1 cellular context compared by ENCODE assay signal in the genomic region with DNA sequence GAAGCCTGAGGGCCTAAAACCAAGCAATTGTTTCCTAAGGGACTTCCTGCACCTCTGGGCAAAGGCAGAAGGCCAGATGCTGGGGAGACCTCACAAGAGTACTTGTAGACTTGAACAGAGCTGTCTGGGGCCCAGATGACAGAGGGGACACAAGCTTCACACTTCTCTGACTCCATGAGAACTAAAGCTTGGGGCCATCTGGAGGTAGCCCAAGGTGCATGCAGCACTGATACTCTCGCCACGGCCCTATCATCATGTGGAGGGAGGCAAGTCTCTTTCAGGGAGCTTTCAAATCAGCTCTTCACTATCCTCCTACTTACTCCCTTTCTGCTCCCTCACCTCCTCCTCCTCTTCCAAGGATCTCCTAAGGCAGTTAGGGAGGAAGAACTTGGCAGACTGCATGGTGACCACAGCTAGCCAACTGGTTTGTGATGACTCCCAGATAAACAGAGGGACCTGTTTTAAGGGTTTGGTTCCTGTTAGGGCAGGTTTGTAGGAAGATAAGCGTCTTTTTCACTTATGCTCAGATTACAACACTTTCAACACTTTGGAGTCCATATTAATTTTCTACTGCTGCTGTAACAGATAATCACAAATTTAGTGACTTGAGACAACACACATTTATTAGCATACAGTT.
TF ChIP-seq lines count a peak whose summit lies in the region.

No MANE protein-coding gene starts in this region.

TF ChIP-seq in GM12878, 131 proteins besides CTCF, POLR2A, EP300 and RAD21:
- TF ChIP-seq FOXM1 (IDR thresholded peaks at IDR 0.05; ENCODE audit: low read depth, low read length): no peak
- no peak for TF ChIP-seq BCL3 (IDR thresholded peaks at IDR 0.05; ENCODE audit: borderline replicate concordance, insufficient read depth, low read depth, low read length, poor library complexity, severe bottlenecking)
- TF ChIP-seq, protein P1, sequence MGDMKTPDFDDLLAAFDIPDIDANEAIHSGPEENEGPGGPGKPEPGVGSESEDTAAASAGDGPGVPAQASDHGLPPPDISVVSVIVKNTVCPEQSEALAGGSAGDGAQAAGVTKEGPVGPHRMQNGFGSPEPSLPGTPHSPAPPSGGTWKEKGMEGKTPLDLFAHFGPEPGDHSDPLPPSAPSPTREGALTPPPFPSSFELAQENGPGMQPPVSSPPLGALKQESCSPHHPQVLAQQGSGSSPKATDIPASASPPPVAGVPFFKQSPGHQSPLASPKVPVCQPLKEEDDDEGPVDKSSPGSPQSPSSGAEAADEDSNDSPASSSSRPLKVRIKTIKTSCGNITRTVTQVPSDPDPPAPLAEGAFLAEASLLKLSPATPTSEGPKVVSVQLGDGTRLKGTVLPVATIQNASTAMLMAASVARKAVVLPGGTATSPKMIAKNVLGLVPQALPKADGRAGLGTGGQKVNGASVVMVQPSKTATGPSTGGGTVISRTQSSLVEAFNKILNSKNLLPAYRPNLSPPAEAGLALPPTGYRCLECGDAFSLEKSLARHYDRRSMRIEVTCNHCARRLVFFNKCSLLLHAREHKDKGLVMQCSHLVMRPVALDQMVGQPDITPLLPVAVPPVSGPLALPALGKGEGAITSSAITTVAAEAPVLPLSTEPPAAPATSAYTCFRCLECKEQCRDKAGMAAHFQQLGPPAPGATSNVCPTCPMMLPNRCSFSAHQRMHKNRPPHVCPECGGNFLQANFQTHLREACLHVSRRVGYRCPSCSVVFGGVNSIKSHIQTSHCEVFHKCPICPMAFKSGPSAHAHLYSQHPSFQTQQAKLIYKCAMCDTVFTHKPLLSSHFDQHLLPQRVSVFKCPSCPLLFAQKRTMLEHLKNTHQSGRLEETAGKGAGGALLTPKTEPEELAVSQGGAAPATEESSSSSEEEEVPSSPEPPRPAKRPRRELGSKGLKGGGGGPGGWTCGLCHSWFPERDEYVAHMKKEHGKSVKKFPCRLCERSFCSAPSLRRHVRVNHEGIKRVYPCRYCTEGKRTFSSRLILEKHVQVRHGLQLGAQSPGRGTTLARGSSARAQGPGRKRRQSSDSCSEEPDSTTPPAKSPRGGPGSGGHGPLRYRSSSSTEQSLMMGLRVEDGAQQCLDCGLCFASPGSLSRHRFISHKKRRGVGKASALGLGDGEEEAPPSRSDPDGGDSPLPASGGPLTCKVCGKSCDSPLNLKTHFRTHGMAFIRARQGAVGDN (IDR thresholded peaks at IDR 0.05): no peak
- no peak for TF ChIP-seq FOXK2 (IDR thresholded peaks at IDR 0.05)
- no peak for TF ChIP-seq CHD1 (IDR thresholded peaks at IDR 0.05; ENCODE audit: low read depth, low read length)
- no peak for TF ChIP-seq PRDM15 (CRISPR knock-in tag; IDR thresholded peaks at IDR 0.05)
- no peak for TF ChIP-seq ZNF622 (IDR thresholded peaks at IDR 0.05)
- no peak for TF ChIP-seq PAX8 (IDR thresholded peaks at IDR 0.05)
- no peak for TF ChIP-seq ZBTB4 (CRISPR knock-in tag; IDR thresholded peaks at IDR 0.05)
- TF ChIP-seq BCL11A (IDR thresholded peaks at IDR 0.05; ENCODE audit: low read depth, low read length): no peak
- no peak for TF ChIP-seq IRF4 (IDR thresholded peaks at IDR 0.05; ENCODE audit: low read depth, low read length)
- TF ChIP-seq EGR1 (IDR thresholded peaks at IDR 0.05; ENCODE audit: borderline replicate concordance in 1 of 2, low read depth in 2 of 2, low read length in 2 of 2): no peak
- TF ChIP-seq E4F1 (IDR thresholded peaks at IDR 0.05; ENCODE audit: borderline replicate concordance, partially characterized antibody): no peak
- no peak for TF ChIP-seq LARP7 (IDR thresholded peaks at IDR 0.05)
